In genomic region chr9:132269704-132270516, GRCh38 we compare ENCODE assay signal across 8 cellular contexts.
DNase-seq lines count a peak whose midpoint lies in the region; ATAC-seq and TF ChIP-seq lines count a peak whose summit lies in the region.
"Not testable (repeated sequence)": the region's sequence is repeated elsewhere in the genome, so short reads cannot be mapped to it uniquely, and the experiment has no call there.

No MANE protein-coding gene starts in this region.

- H3K4me1 ChIP-seq in H9 (ENCODE audit: insufficient read depth, low read length); endocrine pancreas (ENCODE audit: control insufficient read depth, insufficient read depth, low read length): not testable (repeated sequence)

- not testable (repeated sequence) for H3K9me3 ChIP-seq in H9 (ENCODE audit: control insufficient read depth, low read depth, low read length); endocrine pancreas (ENCODE audit: control insufficient read depth, low read length)

- H3K9me3 Mint-ChIP-seq in H9, result not testable (repeated sequence)

- H2BK5ac ChIP-seq in H9 (ENCODE audit: insufficient read length, low read length), result peak overlapping the region; percentile 78

- H3K4me2 ChIP-seq in H9 (ENCODE audit: insufficient read depth, insufficient read length, low read length), result not testable (repeated sequence)

- H3K23me2 ChIP-seq in H9 (ENCODE audit: insufficient read length, low read depth, low read length, poor library complexity, severe bottlenecking), result not testable (repeated sequence)

- H3K18ac ChIP-seq in H9 (ENCODE audit: insufficient read length, low read depth, low read length), result not testable (repeated sequence)

- H4K20me1 ChIP-seq in H9 (ENCODE audit: control insufficient read depth, insufficient read depth, insufficient read length), result not testable (repeated sequence)

- H4K91ac ChIP-seq in H9 (ENCODE audit: insufficient read length, low read depth, low read length), result not testable (repeated sequence)

- not testable (repeated sequence) for DNase-seq in H9
- DNase-seq in NCI-H345 (lab: John Stamatoyannopoulos, UW) (peak; percentile 11), kidney tubule cell (ENCODE audit: low spot score) (peak; percentile 64)
- DNase-seq in activated effector memory CD4-positive, alpha-beta T cell treated with Interleukin-2 at 50 U/mL for 16 hours, result peak; percentile 8
- peak; percentile 35 for DNase-seq in stimulated activated CD4-positive, alpha-beta T cell treated with anti-CD3 and anti-CD28 coated beads, Interleukin-4, amount 100 ng/mL, for 1 hour

- H3K27ac Mint-ChIP-seq in H9, result peak overlapping the region; percentile 44 to 96 (median 89); a peak in 5 of 7 replicates

- TF ChIP-seq CTCF in 22Rv1 (IDR thresholded peaks at IDR 0.05); H9 (conservative IDR thresholded peaks at IDR 0.05): not testable (repeated sequence)

- H2BK12ac ChIP-seq in H9 (ENCODE audit: insufficient read length, low read depth, low read length), result not testable (repeated sequence)

- no CpG with 5 or more reads among the region's 16 CpGs for WGBS in H9 (ENCODE audit: extremely low coverage, insufficient read length, low lambda C conversion rate)

- not testable (repeated sequence) for H3K27me3 Mint-ChIP-seq in H9 (ENCODE audit: low read depth)

- peak overlapping the region; percentile 11 for H3K4me3 ChIP-seq in endocrine pancreas (ENCODE audit: control insufficient read depth, insufficient read depth, low read length)

- H2BK120ac ChIP-seq in H9 (ENCODE audit: low read depth, low read length, poor library complexity, severe bottlenecking), result not testable (repeated sequence)

- not testable (repeated sequence) for H3K4me1 Mint-ChIP-seq in H9

- H2BK20ac ChIP-seq in H9 (ENCODE audit: low read depth, low read length, poor library complexity, severe bottlenecking), result not testable (repeated sequence)

- not testable (repeated sequence) for H4K5ac ChIP-seq in H9 (ENCODE audit: insufficient read length, low read depth, low read length)

- not testable (repeated sequence) for H3K36me3 ChIP-seq in endocrine pancreas (ENCODE audit: control insufficient read depth, insufficient read depth, low read length)

- not testable (repeated sequence) for H2AK5ac ChIP-seq in H9 (ENCODE audit: insufficient read length, low read length)

- not testable (repeated sequence) for H3T11ph ChIP-seq in H9 (ENCODE audit: low read length)

- H3K4ac ChIP-seq in H9 (ENCODE audit: low read depth, low read length), result not testable (repeated sequence)

- H3K9ac ChIP-seq in H9 (ENCODE audit: extremely low read depth, insufficient read length, low read length); endocrine pancreas (ENCODE audit: control insufficient read depth, insufficient read depth, low read length): not testable (repeated sequence)

- H3K14ac ChIP-seq in H9 (ENCODE audit: insufficient read depth, low read length), result not testable (repeated sequence)

- H2AFZ ChIP-seq in H9 (ENCODE audit: low read length), result not testable (repeated sequence)

- H3K27me3 ChIP-seq in H9 (ENCODE audit: insufficient read depth, low read length); endocrine pancreas (ENCODE audit: control insufficient read depth, insufficient read depth, low read length): not testable (repeated sequence)

- peaks cover 22 to 83% (median 50%) of the 10 kb centered on the region in 3 experiments; a peak in 6 of 7 replicates for H3K36me3 Mint-ChIP-seq in H9 (ENCODE audit: insufficient read depth in 1 of 3, low read depth in 3 of 3)

- peak overlapping the region; percentile 69 for H3K27ac ChIP-seq in 22Rv1
- H3K27ac ChIP-seq in H9 (ENCODE audit: insufficient read length, low read depth, low read length), result not testable (repeated sequence)

- H3K79me2 ChIP-seq in H9 (ENCODE audit: insufficient read depth, low read length), result not testable (repeated sequence)

- not testable (repeated sequence) for H2BK15ac ChIP-seq in H9 (ENCODE audit: low read depth, low read length)

- not testable (repeated sequence) for H3K23ac ChIP-seq in H9 (ENCODE audit: insufficient read length, low read depth, low read length)

- ATAC-seq in activated CD4-positive, CD25-positive, alpha-beta regulatory T cell treated with anti-CD3 and anti-CD28 coated beads, Interleukin-2, amount 50 U/mL, for 24 hours, result peak; percentile 95

- H3K4me3 Mint-ChIP-seq in H9, result not testable (repeated sequence)

- not testable (repeated sequence) for H3K56ac ChIP-seq in H9 (ENCODE audit: insufficient read length, low read depth, low read length)

- not testable (repeated sequence) for H4K8ac ChIP-seq in H9 (replicated peaks; ENCODE audit: insufficient read length, low read depth, low read length)

- not testable (repeated sequence) for H3K79me1 ChIP-seq in H9 (ENCODE audit: insufficient read depth, low read depth, low read length, poor library complexity, severe bottlenecking)
